8 cellular contexts compared by ENCODE assay signal in the genomic region with DNA sequence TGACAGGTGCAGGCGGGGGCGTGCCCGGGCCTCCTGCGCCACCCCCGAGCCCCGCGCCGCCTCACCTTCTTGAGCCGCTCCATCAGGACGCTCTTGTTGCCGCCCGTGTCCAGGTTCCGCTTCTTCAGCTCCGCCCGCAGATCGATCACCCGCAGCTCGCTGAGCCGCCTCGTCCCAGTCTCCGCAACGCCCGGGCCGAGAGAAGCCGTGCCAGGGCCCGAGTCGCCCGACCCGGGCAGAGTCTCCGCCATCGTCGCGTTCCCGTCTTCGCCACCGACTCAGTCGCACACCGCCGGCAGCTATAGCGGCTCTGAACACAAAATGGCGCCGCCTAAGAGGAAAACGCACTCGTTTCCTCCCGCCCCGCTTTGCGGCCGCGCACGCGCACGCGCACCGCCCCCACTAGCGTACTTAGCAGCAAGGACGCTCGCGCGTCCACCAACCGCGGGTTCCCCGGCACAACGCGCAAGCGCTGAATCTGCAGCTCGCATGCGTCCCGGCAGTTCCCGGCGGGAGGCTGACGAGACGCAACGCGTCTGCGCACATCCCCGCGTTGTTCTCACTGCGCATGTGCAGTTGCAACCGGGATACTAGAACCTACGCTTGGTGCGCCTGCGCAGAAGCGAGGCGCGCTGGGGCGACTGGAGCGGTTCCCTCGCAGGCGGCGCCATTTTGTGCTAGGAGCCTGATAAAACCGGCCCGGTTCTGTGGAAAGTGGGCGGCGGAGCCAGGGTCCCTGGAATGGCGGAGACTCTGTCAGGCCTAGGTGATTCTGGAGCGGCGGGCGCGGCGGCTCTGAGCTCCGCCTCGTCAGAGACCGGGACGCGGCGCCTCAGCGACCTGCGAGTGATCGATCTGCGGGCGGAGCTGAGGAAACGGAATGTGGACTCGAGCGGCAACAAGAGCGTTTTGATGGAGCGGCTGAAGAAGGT. TPM values are rescaled to one million over a fixed set of nuclear protein-coding genes. Genes with fewer than 3 reads are reported as not detected.
DNase-seq lines count a peak whose midpoint lies in the region; TF ChIP-seq lines count a peak whose summit lies in the region.

A gene (plus strand): TSS at position 619 of the 932 bp plus-strand sequence. CDS start 123 bp downstream, at position 742.
A gene (minus strand): TSS at position 312 of the 932 bp plus-strand sequence. CDS start 61 bp downstream, at position 251.

- H3K36me3 ChIP-seq in neuron (ENCODE audit: insufficient read depth, low read length) (peaks cover 62% of the 10 kb centered on the region), subcutaneous abdominal adipose tissue (ENCODE audit: control insufficient read depth in 5 of 5, insufficient read depth in 5 of 5, low read length in 5 of 5) (peaks cover 21 to 49% (median 41%) of the 10 kb centered on the region in 5 donors)

- peak within 1 kb of the TSS; percentile 75 for H2AFZ ChIP-seq in neuron (ENCODE audit: low read depth, low read length)

- H3K9me3 ChIP-seq in neuron (ENCODE audit: low read length) (no peaks in the 10 kb centered on the region), subcutaneous abdominal adipose tissue (ENCODE audit: control insufficient read depth in 5 of 5, low read length in 5 of 5) (no peaks in the 10 kb centered on the region)

- peak within 1 kb of the TSS; percentile 99 for H3K27ac Mint-ChIP-seq in activated naive CD4-positive, alpha-beta T cell treated with anti-CD3 and anti-CD28 coated beads for 36 hours

- peaks cover 69% of the 10 kb centered on the region for H3K4me1 Mint-ChIP-seq in activated naive CD4-positive, alpha-beta T cell treated with anti-CD3 and anti-CD28 coated beads for 36 hours (ENCODE audit: low read depth)

- H3K9me3 Mint-ChIP-seq in activated naive CD4-positive, alpha-beta T cell treated with anti-CD3 and anti-CD28 coated beads for 36 hours = no peaks in the 10 kb centered on the region

- H3K4me3 ChIP-seq in HFF-Myc (replicated peaks; ENCODE audit: low read depth, low read length) = peak within 1 kb of the TSS; percentile 99
- peak within 1 kb of the TSS; percentile 100 for H3K4me3 ChIP-seq in neuron (ENCODE audit: low read length)
- peak within 1 kb of the TSS; percentile 90 to 99 (median 97) for H3K4me3 ChIP-seq in subcutaneous abdominal adipose tissue (ENCODE audit: low read depth in 1 of 5, low read length in 5 of 5)

- intact Hi-C loops in activated naive CD4-positive, alpha-beta T cell treated with anti-CD3 and anti-CD28 coated beads for 36 hours (cut with micrococcal nuclease) = loop anchor here (1.0 to 10.0 kb wide), 9 partner anchors 58 to 710 kb away; a partner anchor contains a TSS

- peak within 1 kb of the TSS; percentile 92 for H3K27ac ChIP-seq in subcutaneous abdominal adipose tissue (ENCODE audit: low read depth, low read length)

- DNase-seq in GM03348 (ENCODE audit: low spot score) (peak; percentile 100), HFF-Myc (ENCODE audit: extremely low read depth, low read depth) (peak; percentile 99), NAMALWA (ENCODE audit: low spot score) (peak; percentile 100), SK-N-DZ (ENCODE audit: low spot score) (peak; percentile 98), foreskin melanocyte (peak; percentile 99)
- DNase-seq in activated naive CD4-positive, alpha-beta T cell treated with anti-CD3 and anti-CD28 coated beads for 36 hours = peak; percentile 99

- H3K4me1 ChIP-seq in neuron (ENCODE audit: insufficient read depth, low read length) = peaks cover 35% of the 10 kb centered on the region
- H3K4me1 ChIP-seq in subcutaneous abdominal adipose tissue (ENCODE audit: control insufficient read depth in 5 of 5, insufficient read depth in 5 of 5, low read length in 5 of 5) = peaks cover 13 to 74% (median 73%) of the 10 kb centered on the region in 5 donors

- TF ChIP-seq CTCF in HFF-Myc (IDR thresholded peaks at IDR 0.05; ENCODE audit: low read depth, low read length, missing control alignments) = no peak

- no peaks in the 10 kb centered on the region for H3K27me3 Mint-ChIP-seq in activated naive CD4-positive, alpha-beta T cell treated with anti-CD3 and anti-CD28 coated beads for 36 hours (ENCODE audit: low read depth)

- H3K36me3 Mint-ChIP-seq in activated naive CD4-positive, alpha-beta T cell treated with anti-CD3 and anti-CD28 coated beads for 36 hours (ENCODE audit: low read depth) = peaks cover 63% of the 10 kb centered on the region

- H3K27me3 ChIP-seq in neuron (ENCODE audit: insufficient read depth, low read length) (no peaks in the 10 kb centered on the region), subcutaneous abdominal adipose tissue (ENCODE audit: control insufficient read depth in 5 of 5, insufficient read depth in 4 of 5, low read length in 5 of 5) (no peaks in the 10 kb centered on the region)

- CTCF ChIA-PET in activated naive CD4-positive, alpha-beta T cell treated with anti-CD3 and anti-CD28 coated beads for 36 hours (lab: Charles Lee) = interaction anchor here (0.7 to 1.3 kb wide), 4 partner anchors 12 to 181 kb away, joined by 3 to 12 read pairs (median 5); a partner anchor contains a TSS

- peak within 1 kb of the TSS; percentile 93 to 97 (median 96) for H3K9ac ChIP-seq in subcutaneous abdominal adipose tissue (ENCODE audit: low read length in 5 of 5)

- H3K4me3 Mint-ChIP-seq in activated naive CD4-positive, alpha-beta T cell treated with anti-CD3 and anti-CD28 coated beads for 36 hours = peak within 1 kb of the TSS; percentile 100

RNA-seq across cellular contexts. Expression of the first gene that starts in this region (rescaled TPM):
- 21.0 and 30.1 TPM in 2 replicates for polyA plus RNA-seq in SK-N-DZ (2014; cell fraction: cytosol; rRNA removed)
- polyA plus RNA-seq in SK-N-DZ (2014; cell fraction: nucleus; rRNA removed) = 45.2 and 117 TPM in 2 replicates
- total RNA-seq in activated naive CD4-positive, alpha-beta T cell treated with anti-CD3 and anti-CD28 coated beads for 36 hours = 100 to 1,000 TPM; 120 to 129 TPM

RNA-seq across cellular contexts. Expression of the second gene that starts in this region (rescaled TPM):
- 8.3 and 12.7 TPM in 2 replicates for polyA plus RNA-seq in SK-N-DZ (2014; cell fraction: cytosol; rRNA removed)
- 33.5 and 69.8 TPM in 2 replicates for polyA plus RNA-seq in SK-N-DZ (2014; cell fraction: nucleus; rRNA removed)
- 100 to 1,000 TPM; 108 to 118 TPM for total RNA-seq in activated naive CD4-positive, alpha-beta T cell treated with anti-CD3 and anti-CD28 coated beads for 36 hours

Comparison
In these comparisons a context has a peak if more than half of its experiments do, and no peak if none do; other contexts are left out.
1. Peak in every context shown above with its lines: DNase-seq, H3K4me3 ChIP-seq and H3K27ac ChIP-seq.